Comparison of ENCODE assay signal across 1 cellular context in genomic region chr21:45411810-45412206, GRCh38.
TF ChIP-seq lines count a peak whose summit lies in the region.

No MANE protein-coding gene starts in this region.

TF ChIP-seq in K562, 482 proteins besides CTCF, POLR2A, EP300 and RAD21 (continued from another document and continues in another):
- peak; percentile 65; the same call in 1 of the 2 replicates for TF ChIP-seq HOMEZ (CRISPR knock-in tag; IDR thresholded peaks at IDR 0.05)
- TF ChIP-seq SETDB1 (IDR thresholded peaks at IDR 0.05; ENCODE audit: low read length), result no peak
- peak; percentile 77; the same call in 1 of the 2 replicates for TF ChIP-seq TCF15 (CRISPR knock-in tag; IDR thresholded peaks at IDR 0.05)
- no peak for TF ChIP-seq PRPF4 (IDR thresholded peaks at IDR 0.05; ENCODE audit: insufficient read depth, low read depth, low read length, poor library complexity, severe bottlenecking)
- TF ChIP-seq ZBTB11 (CRISPR knock-in tag; IDR thresholded peaks at IDR 0.05), result 0 out of 6 replicates have a peak, but pooled peaks of 1 of the 3 experiments have one; percentile 6
- no peak for TF ChIP-seq NFE2L1 (tag; IDR thresholded peaks at IDR 0.05; ENCODE audit: borderline replicate concordance, low read depth)
- TF ChIP-seq ZFP1 (CRISPR knock-in tag; IDR thresholded peaks at IDR 0.05), result 0 out of 2 replicates have a peak, but pooled peaks have one; percentile 33
- peak; percentile 17 for TF ChIP-seq KDM5B (IDR thresholded peaks at IDR 0.05; ENCODE audit: insufficient replicate concordance, low read depth, low read length)
- peak; percentile 53; the same call in 1 of the 2 replicates for TF ChIP-seq GTF2E2 (tag; IDR thresholded peaks at IDR 0.05)
- TF ChIP-seq CHD7 (IDR thresholded peaks at IDR 0.05; ENCODE audit: low read depth, low read length), result no peak
- no peak; the same call in 1 of the 2 replicates for TF ChIP-seq TAF7 (tag; IDR thresholded peaks at IDR 0.05)
- TF ChIP-seq ZNF253 (CRISPR knock-in tag; conservative IDR thresholded peaks at IDR 0.05), result no peak
- no peak for TF ChIP-seq BCOR (IDR thresholded peaks at IDR 0.05)
- no peak; the same call in 1 of the 2 replicates for TF ChIP-seq ZNF644 (tag; IDR thresholded peaks at IDR 0.05; ENCODE audit: low read depth)
- TF ChIP-seq ZNF408 (CRISPR knock-in tag; IDR thresholded peaks at IDR 0.05; ENCODE audit: low read depth), result no peak
- peak; percentile 58 for TF ChIP-seq ZBTB40 (IDR thresholded peaks at IDR 0.05)
- TF ChIP-seq ZBTB40 (CRISPR knock-in tag; IDR thresholded peaks at IDR 0.05), result no peak
- TF ChIP-seq L3MBTL2 (IDR thresholded peaks at IDR 0.05), result peak; percentile 77; the same call in 1 of the 2 replicates
- TF ChIP-seq ZNF282 (CRISPR knock-in tag; IDR thresholded peaks at IDR 0.05), result no peak
- no peak for TF ChIP-seq SIN3B (IDR thresholded peaks at IDR 0.05; ENCODE audit: low read depth)
- TF ChIP-seq ZNF24 (IDR thresholded peaks at IDR 0.05), result no peak
- TF ChIP-seq ZNF165 (CRISPR knock-in tag; IDR thresholded peaks at IDR 0.05; ENCODE audit: borderline replicate concordance), result no peak
- peak in 1 of 2 experiments; percentile 36; a peak in 1 of 4 replicates for TF ChIP-seq ZNF639 (CRISPR knock-in tag; conservative IDR thresholded peaks at IDR 0.05 in 1 of 2, IDR thresholded peaks at IDR 0.05 in 1 of 2)
- no peak for TF ChIP-seq EHMT2 (IDR thresholded peaks at IDR 0.05)
- no peak for TF ChIP-seq MEF2D (tag; conservative IDR thresholded peaks at IDR 0.05; ENCODE audit: low read depth)
- no peak for TF ChIP-seq JUND (IDR thresholded peaks at IDR 0.05; ENCODE audit: borderline replicate concordance, low read depth, low read length)
- TF ChIP-seq JUND (tag; IDR thresholded peaks at IDR 0.05; ENCODE audit: borderline replicate concordance, low read depth, low read length), result no peak
